Comparison of ENCODE assay signal across 9 cellular contexts in genomic region chr1:25561426-25562100, GRCh38.
DNase-seq lines count a peak whose midpoint lies in the region; ATAC-seq, FAIRE-seq and TF ChIP-seq lines count a peak whose summit lies in the region.
"Had no signal": no experiment of that assay in that cellular context is flagged by ENCODE, and none has a peak within 500 bp of the region (broad histone marks: within the 10 kb centered on the region; RNA-seq: fewer than 3 reads in every experiment).

No MANE protein-coding gene starts in this region.

- H3K36me3 ChIP-seq in RWPE2 (ENCODE audit: low read depth) = peaks cover 16% of the 10 kb centered on the region
- H3K36me3 ChIP-seq in duodenal mucosa (ENCODE audit: control insufficient read depth in 1 of 2, insufficient read depth in 2 of 2, low read length in 2 of 2) = peaks cover 12 to 36% of the 10 kb centered on the region in 2 donors

- peak; percentile 69 for FAIRE-seq in G401.6 (lab: Jason Lieb, UNC)
- FAIRE-seq: endometrium had no signal

- H3K27me3 ChIP-seq in RWPE2 (ENCODE audit: insufficient read depth, poor library complexity, severe bottlenecking) = no peaks in the 10 kb centered on the region
- no peaks in the 10 kb centered on the region for H3K27me3 ChIP-seq in duodenal mucosa (ENCODE audit: control insufficient read depth in 1 of 2, insufficient read depth in 2 of 2, low read length in 2 of 2)

- peak overlapping the region; percentile 45 for H3K27ac ChIP-seq in RWPE2 (ENCODE audit: poor library complexity, severe bottlenecking)
- peak overlapping the region; percentile 34 for H3K27ac ChIP-seq in duodenal mucosa (ENCODE audit: low read depth, low read length)
- peak overlapping the region in 19 of 21 experiments; percentile 4 to 89 (median 61) for H3K27ac ChIP-seq in skin epidermis

- H3K9me3 ChIP-seq in RWPE2 (ENCODE audit: severe bottlenecking) = no peaks in the 10 kb centered on the region
- no peaks in the 10 kb centered on the region for H3K9me3 ChIP-seq in duodenal mucosa (ENCODE audit: control insufficient read depth in 1 of 2, low read length in 2 of 2)

- TF ChIP-seq CTCF in RWPE2 (IDR thresholded peaks at IDR 0.05; ENCODE audit: poor library complexity, severe bottlenecking) (no peak), foreskin fibroblast (IDR thresholded peaks at IDR 0.05; ENCODE audit: low read depth, low read length) (no peak)

- H3K4me3 ChIP-seq in RWPE2 (ENCODE audit: severe bottlenecking) (no peak overlapping the region), duodenal mucosa (ENCODE audit: low read depth in 1 of 2, low read length in 2 of 2) (no peak overlapping the region), skin epidermis (no peak overlapping the region), foreskin fibroblast (ENCODE audit: low read depth in 1 of 2, low read length in 2 of 2) (no peak overlapping the region)

- ATAC-seq in RWPE2 (ENCODE audit: low read depth) = no peak

- H3K9ac ChIP-seq in duodenal mucosa (ENCODE audit: low read depth in 1 of 2, low read length in 2 of 2) = peak overlapping the region; percentile 11 to 28

- DNase-seq in RWPE2 (ENCODE audit: low spot score) (no peak), T1000 (lab: John Stamatoyannopoulos, UW) (no peak), foreskin fibroblast (no peak), kidney tubule cell (ENCODE audit: low spot score) (no peak), NCI-H510A treated with DMSO at 0.1 percent for 48 hours (lab: John Stamatoyannopoulos, UW) (no peak)

- H3K4me1 ChIP-seq in RWPE2 (ENCODE audit: insufficient read depth, poor library complexity, severe bottlenecking) (peaks cover 46% of the 10 kb centered on the region), duodenal mucosa (ENCODE audit: control insufficient read depth in 1 of 2, insufficient read depth in 2 of 2, low read length in 2 of 2) (peaks cover 31% of the 10 kb centered on the region in 2 donors)
